ENCODE assay signal across 8 cellular contexts in genomic region chr3:141877911-141878310, GRCh38. TPM values are rescaled to one million over a fixed set of nuclear protein-coding genes. Genes with fewer than 3 reads are reported as not detected.
DNase-seq lines count a peak whose midpoint lies in the region; ATAC-seq and TF ChIP-seq lines count a peak whose summit lies in the region.

No MANE protein-coding gene starts in this region.

- peak overlapping the region; percentile 87; the same call in 1 of the 2 replicates for H3K27ac ChIP-seq in DND-41 (ENCODE audit: low read length)

- POLR2A ChIA-PET in MCF 10A (lab: Yijun Ruan, JAX) = interaction anchor here (0.6 to 5.1 kb wide), 20 partner anchors 9 to 346 kb away, joined by 3 to 147 read pairs (median 4); partner anchors contain the start of gene RNF7

- peak overlapping the region; percentile 69 to 86 for H3K4me3 ChIP-seq in DND-41 (ENCODE audit: low read depth in 1 of 2, low read length in 2 of 2)
- H3K4me3 ChIP-seq in mucosa of descending colon = peak overlapping the region; percentile 85

- H3K4me3 Mint-ChIP-seq in MCF 10A (ENCODE audit: unreplicated experiment) = peak overlapping the region; percentile 91

- TF ChIP-seq CTCF in DND-41 (IDR thresholded peaks at IDR 0.05; ENCODE audit: borderline replicate concordance, extremely low read depth, low read length, poor library complexity, severe bottlenecking) = no peak
- no peak for TF ChIP-seq CTCF in MCF 10A (IDR thresholded peaks at IDR 0.05; ENCODE audit: unreplicated experiment)
- TF ChIP-seq CTCF in mucosa of descending colon (IDR thresholded peaks at IDR 0.05) = no peak

- CTCF ChIA-PET in MCF 10A (lab: Yijun Ruan, JAX) = interaction anchor here (0.6 to 2.7 kb wide), 9 partner anchors 15 to 142 kb away, joined by 3 to 23 read pairs (median 4); partner anchors contain the start of genes GRK7 and RNF7

- H3K4me2 ChIP-seq in DND-41 (ENCODE audit: insufficient read depth, low read length) = peak overlapping the region; percentile 71

- H3K27me3 ChIP-seq in DND-41 (ENCODE audit: insufficient read depth, low read length, poor library complexity) = no peaks in the 10 kb centered on the region

- H3K9me3 ChIP-seq in DND-41 (ENCODE audit: insufficient read depth, low read length, severe bottlenecking) (no peaks in the 10 kb centered on the region), mucosa of descending colon (no peaks in the 10 kb centered on the region)

- peaks cover 6% of the 10 kb centered on the region for H3K36me3 Mint-ChIP-seq in MCF 10A (ENCODE audit: insufficient read depth, unreplicated experiment)

- peaks cover 30% of the 10 kb centered on the region; the same call in 1 of the 2 replicates for H4K20me1 ChIP-seq in DND-41 (ENCODE audit: insufficient read depth, low read length)

- BruUV-seq in MCF 10A (replicated peaks; lab: Mats Ljungman, UMichigan) = TSS peak; percentile 44

- H2AFZ ChIP-seq in DND-41 (ENCODE audit: low read depth, low read length) = no peak overlapping the region

- no peaks in the 10 kb centered on the region for H3K27me3 Mint-ChIP-seq in MCF 10A (ENCODE audit: insufficient read depth, unreplicated experiment)

- H3K4me1 ChIP-seq in DND-41 (ENCODE audit: insufficient read depth, low read length) = peaks cover 58% of the 10 kb centered on the region
- peaks cover 21% of the 10 kb centered on the region for H3K4me1 ChIP-seq in mucosa of descending colon (ENCODE audit: low read depth)

- H3K79me2 ChIP-seq in DND-41 (ENCODE audit: insufficient read depth, low read length) = peaks cover 65% of the 10 kb centered on the region

- H3K9ac ChIP-seq in DND-41 (ENCODE audit: low read depth, low read length) = peak overlapping the region; percentile 94

- H3K36me3 ChIP-seq in DND-41 (ENCODE audit: insufficient read depth, low read length) (peaks cover 21% of the 10 kb centered on the region), mucosa of descending colon (ENCODE audit: low read depth) (no peaks in the 10 kb centered on the region)

- intact Hi-C loops in MCF 10A (cut with micrococcal nuclease) (loop anchor here (10.0 kb wide), 1 partner anchor 303 kb away; no protein-coding TSS in a partner anchor), mucosa of descending colon (cut with DNase I, micrococcal nuclease) (loop anchor here in 1 of 2 donors (5.0 kb wide), 1 partner anchor 141 kb away; the partner anchor contains the start of gene RNF7)

- peaks cover 14% of the 10 kb centered on the region for H3K4me1 Mint-ChIP-seq in MCF 10A (ENCODE audit: insufficient read depth, unreplicated experiment)

- H3K27ac Mint-ChIP-seq in MCF 10A (ENCODE audit: low read depth, unreplicated experiment) = peak overlapping the region; percentile 83

- ATAC-seq in DND-41 (ENCODE audit: insufficient read depth, low read depth) (no peak), mucosa of descending colon (no peak), GM19035 (IDR thresholded peaks at IDR 0.05; ENCODE audit: unreplicated experiment) (no peak), GM19351 (IDR thresholded peaks at IDR 0.05; ENCODE audit: unreplicated experiment) (no peak)

- H3K9me3 Mint-ChIP-seq in MCF 10A (ENCODE audit: unreplicated experiment) = no peaks in the 10 kb centered on the region

- DNase-seq in DND-41 (peak; percentile 33), LoVo (ENCODE audit: low spot score) (peak; percentile 7), MCF 10A (ENCODE audit: unreplicated experiment) (peak; percentile 48), mucosa of descending colon (peak in 1 of 3 donors; percentile 16), pons (ENCODE audit: low spot score) (no peak), COLO668 (lab: John Stamatoyannopoulos, UW; ENCODE audit: unreplicated experiment) (no peak)

RNA-seq across cellular contexts. Expression of gene ATP1B3, which starts 1.5 kb away (rescaled TPM):
- 99.9 and 102 TPM in 2 replicates for total RNA-seq in MCF 10A (2022)
- 100 to 1,000 TPM; 266 to 466 (median 330) TPM for total RNA-seq in mucosa of descending colon

Comparison
In these comparisons a context has a peak if more than half of its experiments do, and no peak if none do; other contexts are left out.
1. DNase-seq: peak in DND-41 (single experiment), LoVo (single experiment) and MCF 10A (single experiment); none in pons (single experiment) and COLO668 (single experiment).